Comparison of ENCODE assay signal across 10 cellular contexts in genomic region chr4:48898733-48899431, GRCh38. TPM values are rescaled to one million over a fixed set of nuclear protein-coding genes. Genes with fewer than 3 reads are reported as not detected.
DNase-seq lines count a peak whose midpoint lies in the region; ATAC-seq and TF ChIP-seq lines count a peak whose summit lies in the region.
"Had no signal": no experiment of that assay in that cellular context is flagged by ENCODE, and none has a peak within 500 bp of the region (broad histone marks: within the 10 kb centered on the region; RNA-seq: fewer than 3 reads in every experiment).

No MANE protein-coding gene starts in this region.

- H3K27me3 ChIP-seq in OCI-LY1 (ENCODE audit: insufficient read depth, low read length) (no peaks in the 10 kb centered on the region), testis (no peaks in the 10 kb centered on the region), gastroesophageal sphincter (no peaks in the 10 kb centered on the region)
- H3K27me3 ChIP-seq: neutrophil had no signal

- TF ChIP-seq CTCF in OCI-LY1 (IDR thresholded peaks at IDR 0.05; ENCODE audit: low read length) (no peak), testis (IDR thresholded peaks at IDR 0.05) (no peak), RWPE1 (conservative IDR thresholded peaks at IDR 0.05; ENCODE audit: low read depth) (no peak), gastroesophageal sphincter (IDR thresholded peaks at IDR 0.05) (no peak)

- DNase-seq in erythroblast (lab: John Stamatoyannopoulos, UW): peak; percentile 24 to 31
- no peak for DNase-seq in testis
- no peak for DNase-seq in HPDE6-E6E7 (ENCODE audit: extremely low spot score)
- no peak for DNase-seq in RWPE1 (ENCODE audit: low spot score)
- DNase-seq: activated effector memory CD4-positive, alpha-beta T cell treated with Interleukin-2 at 50 U/mL for 16 hours had no signal

- TF ChIP-seq POLR2A in erythroblast (IDR thresholded peaks at IDR 0.05; ENCODE audit: low read length) (no peak), testis (IDR thresholded peaks at IDR 0.05) (no peak), gastroesophageal sphincter (IDR thresholded peaks at IDR 0.05) (no peak)

- no peaks in the 10 kb centered on the region for H3K9me2 ChIP-seq in OCI-LY1 (ENCODE audit: low read depth, low read length)

- peak overlapping the region; percentile 48 for H3K27ac ChIP-seq in OCI-LY1 (ENCODE audit: low read depth, low read length, poor library complexity, severe bottlenecking)
- no peak overlapping the region for H3K27ac ChIP-seq in testis
- no peak overlapping the region for H3K27ac ChIP-seq in RWPE1
- H3K27ac ChIP-seq in gastroesophageal sphincter: no peak overlapping the region
- H3K27ac ChIP-seq: neutrophil had no signal

- intact Hi-C loops in testis (cut with DNase I; ENCODE audit: low total_unique reads): no loop called here

- H4K20me1 ChIP-seq in OCI-LY1 (ENCODE audit: insufficient read depth, low read length): no peaks in the 10 kb centered on the region

- H3K9me3 ChIP-seq in OCI-LY1 (ENCODE audit: low read length): no peaks in the 10 kb centered on the region
- H3K9me3 ChIP-seq in testis: no peaks in the 10 kb centered on the region
- no peaks in the 10 kb centered on the region for H3K9me3 ChIP-seq in gastroesophageal sphincter
- H3K9me3 ChIP-seq: neutrophil had no signal

- H3K4me3 ChIP-seq in OCI-LY1 (ENCODE audit: low read depth, low read length, poor library complexity, severe bottlenecking) (peak overlapping the region; percentile 30), testis (no peak overlapping the region), gastroesophageal sphincter (no peak overlapping the region)

- H2AFZ ChIP-seq in OCI-LY1 (ENCODE audit: low read length): no peak overlapping the region; the same call in 1 of the 2 replicates

- CTCF ChIA-PET in RWPE1 (lab: Yijun Ruan, JAX): no interaction called here

- H3K79me2 ChIP-seq in OCI-LY1 (ENCODE audit: insufficient read depth, low read length): no peaks in the 10 kb centered on the region

- H3K36me3 ChIP-seq in OCI-LY1 (ENCODE audit: insufficient read depth, low read length) (peaks cover 70% of the 10 kb centered on the region), testis (ENCODE audit: low read depth, missing control alignments) (no peaks in the 10 kb centered on the region), gastroesophageal sphincter (peaks cover 0 to 42% of the 10 kb centered on the region in 2 donors)
- H3K36me3 ChIP-seq: neutrophil had no signal

- H3F3A ChIP-seq in OCI-LY1 (ENCODE audit: insufficient read depth, low read length): no peaks in the 10 kb centered on the region

- WGBS in testis, 2 donors: 86% methylated on average over 5 of the region's 5 CpGs
- 50 to 63% methylated on average over 5 of the region's 5 CpGs for WGBS in gastroesophageal sphincter (ENCODE audit: low coverage in 1 of 2), 2 donors

- peak overlapping the region; percentile 38 for H3K9ac ChIP-seq in OCI-LY1 (ENCODE audit: low read length)

- H3K4me1 ChIP-seq in OCI-LY1 (ENCODE audit: insufficient read depth, low read length, severe bottlenecking) (peaks cover 19% of the 10 kb centered on the region), testis (peaks cover 8% of the 10 kb centered on the region), gastroesophageal sphincter (no peaks in the 10 kb centered on the region)

- ATAC-seq in GM18499 (IDR thresholded peaks at IDR 0.05; ENCODE audit: insufficient read depth, unreplicated experiment) (peak; percentile 56), GM21825 (IDR thresholded peaks at IDR 0.05; ENCODE audit: unreplicated experiment) (peak; percentile 57), gastroesophageal sphincter (no peak)

- peak overlapping the region; percentile 60 for H3K4me2 ChIP-seq in OCI-LY1 (ENCODE audit: low read length)

- POLR2A ChIA-PET in RWPE1 (lab: Yijun Ruan, JAX; ENCODE audit: low non-redundant PET): no interaction called here

- no peak for TF ChIP-seq EP300 in gastroesophageal sphincter (IDR thresholded peaks at IDR 0.05)

RNA-seq across cellular contexts. Expression of gene OCIAD2, which starts 7.7 kb away (rescaled TPM):
- total RNA-seq in testis: 10 to 100 TPM; 12.9 to 15.9 TPM
- polyA plus RNA-seq in testis (ENCODE audit: insufficient read depth, low read depth, low replicate concordance): 26.5 TPM
- 1 to 10 TPM; 2.4 to 9.3 (median 5.0) TPM for total RNA-seq in gastroesophageal sphincter

Comparison
In these comparisons a context has a peak if more than half of its experiments do, and no peak if none do; other contexts are left out.
1. DNase-seq: peak in erythroblast (2 of 2); none in testis (single experiment), HPDE6-E6E7 (single experiment) and RWPE1 (single experiment).